ENCODE assay signal across 15 cellular contexts in genomic region chr11:127126956-127127355, GRCh38.
DNase-seq lines count a peak whose midpoint lies in the region; ATAC-seq, FAIRE-seq and TF ChIP-seq lines count a peak whose summit lies in the region.
"Had no signal": no experiment of that assay in that cellular context is flagged by ENCODE, and none has a peak within 500 bp of the region (broad histone marks: within the 10 kb centered on the region; RNA-seq: fewer than 3 reads in every experiment).

No MANE protein-coding gene starts in this region.

- H3K56ac ChIP-seq in H9 (ENCODE audit: insufficient read length, low read depth, low read length), result no peak overlapping the region

- no CpG with 5 or more reads among the region's 3 CpGs for WGBS in H9 (ENCODE audit: extremely low coverage, insufficient read length, low lambda C conversion rate)
- WGBS in esophagus muscularis mucosa, result 47% methylated on average over 3 of the region's 3 CpGs
- 47 to 54% methylated on average over 3 of the region's 3 CpGs for WGBS in aorta, 2 donors

- H3K27ac ChIP-seq in H9 (ENCODE audit: insufficient read length, low read depth, low read length) (no peak overlapping the region), esophagus muscularis mucosa (replicated peaks in 1 of 4) (no peak overlapping the region), aorta (ENCODE audit: low read depth in 1 of 2, low read length in 2 of 2) (no peak overlapping the region)
- H3K27ac ChIP-seq: BLaER1 had no signal

- H3K23me2 ChIP-seq in H9 (ENCODE audit: insufficient read length, low read depth, low read length, poor library complexity, severe bottlenecking), result no peaks in the 10 kb centered on the region

- H4K8ac ChIP-seq in H9 (replicated peaks; ENCODE audit: insufficient read length, low read depth, low read length), result no peak overlapping the region

- no peak overlapping the region for H2BK120ac ChIP-seq in H9 (ENCODE audit: low read depth, low read length, poor library complexity, severe bottlenecking)

- H3K79me2 ChIP-seq in H9 (ENCODE audit: insufficient read depth, low read length), result no peaks in the 10 kb centered on the region

- H3K27ac Mint-ChIP-seq in H9, result peak overlapping the region in 2 of 3 experiments; percentile 53 to 56; a peak in 1 of 7 replicates
- H3K27ac Mint-ChIP-seq in activated CD4-positive, alpha-beta T cell treated with anti-CD3 and anti-CD28 coated beads, Interleukin-2, amount 10 ng/mL, durations not matched to agents 24 days and 14 days, result no peak overlapping the region
- H3K27ac Mint-ChIP-seq: CD8-positive, alpha-beta memory T cell had no signal

- H3K4me1 ChIP-seq in H9 (ENCODE audit: insufficient read depth, low read length) (peaks cover 2% of the 10 kb centered on the region; the same call in 1 of the 2 replicates), esophagus muscularis mucosa (no peaks in the 10 kb centered on the region), aorta (ENCODE audit: control insufficient read depth in 1 of 2, insufficient read depth in 2 of 2, low read length in 2 of 2) (no peaks in the 10 kb centered on the region)
- H3K4me1 ChIP-seq: BLaER1, HAP-1 had no signal

- peaks cover 13 to 15% of the 10 kb centered on the region in 2 experiments for H3K4me1 Mint-ChIP-seq in H9
- H3K4me1 Mint-ChIP-seq in activated CD4-positive, alpha-beta T cell treated with anti-CD3 and anti-CD28 coated beads, Interleukin-2, amount 10 ng/mL, durations not matched to agents 24 days and 14 days, result no peaks in the 10 kb centered on the region
- H3K4me1 Mint-ChIP-seq: CD8-positive, alpha-beta memory T cell had no signal

- H2BK20ac ChIP-seq in H9 (ENCODE audit: low read depth, low read length, poor library complexity, severe bottlenecking), result no peak overlapping the region

- H3K18ac ChIP-seq in H9 (ENCODE audit: insufficient read length, low read depth, low read length), result no peak overlapping the region

- no peak overlapping the region for H2BK12ac ChIP-seq in H9 (ENCODE audit: insufficient read length, low read depth, low read length)

- no peak for TF ChIP-seq EP300 in esophagus muscularis mucosa (IDR thresholded peaks at IDR 0.05)

- FAIRE-seq in GM19239 (lab: Jason Lieb, UNC), result no peak
- FAIRE-seq: GM12878, HTR-8/SVneo had no signal

- H3K9me3 ChIP-seq in H9 (ENCODE audit: control insufficient read depth, low read depth, low read length), result no peaks in the 10 kb centered on the region
- H3K9me3 ChIP-seq in esophagus muscularis mucosa, result no peaks in the 10 kb centered on the region
- H3K9me3 ChIP-seq in aorta (ENCODE audit: control insufficient read depth, low read length), result no peaks in the 10 kb centered on the region
- H3K9me3 ChIP-seq: BLaER1, HAP-1 had no signal

- no peak overlapping the region for H3T11ph ChIP-seq in H9 (ENCODE audit: low read length)

- no peak overlapping the region for H2BK15ac ChIP-seq in H9 (ENCODE audit: low read depth, low read length)

- H3K4me3 Mint-ChIP-seq in H9, result no peak overlapping the region
- no peak overlapping the region for H3K4me3 Mint-ChIP-seq in activated CD4-positive, alpha-beta T cell treated with anti-CD3 and anti-CD28 coated beads, Interleukin-2, amount 10 ng/mL, durations not matched to agents 24 days and 14 days
- H3K4me3 Mint-ChIP-seq: CD8-positive, alpha-beta memory T cell had no signal

- DNase-seq in ELF-1 (ENCODE audit: low read depth, low spot score) (peak; percentile 72), H9 (no peak), RPMI7951 (ENCODE audit: low read depth) (peak; percentile 21), esophagus muscularis mucosa (ENCODE audit: extremely low spot score) (peak; percentile 75), aorta (no peak), GM19239 (ENCODE audit: insufficient read length, low spot score) (no peak), NCI-H187 treated with DMSO at 0.1 percent for 48 hours (lab: John Stamatoyannopoulos, UW) (no peak)
- DNase-seq in activated CD4-positive, alpha-beta T cell treated with anti-CD3 and anti-CD28 coated beads, Interleukin-2, amount 10 ng/mL, durations not matched to agents 24 days and 14 days, result no peak
- DNase-seq: 8988T; AML-193; CD8-positive, alpha-beta memory T cell had no signal

- H3K4me3 ChIP-seq in esophagus muscularis mucosa, result no peak overlapping the region
- no peak overlapping the region for H3K4me3 ChIP-seq in aorta (ENCODE audit: low read length in 2 of 2)
- H3K4me3 ChIP-seq: BLaER1, GM12878, HAP-1 had no signal

- peaks cover 0 to 2% (median 0%) of the 10 kb centered on the region in 3 experiments; a peak in 1 of 7 replicates for H3K36me3 Mint-ChIP-seq in H9 (ENCODE audit: insufficient read depth in 1 of 3, low read depth in 3 of 3)
- H3K36me3 Mint-ChIP-seq in activated CD4-positive, alpha-beta T cell treated with anti-CD3 and anti-CD28 coated beads, Interleukin-2, amount 10 ng/mL, durations not matched to agents 24 days and 14 days (ENCODE audit: low read depth), result no peaks in the 10 kb centered on the region
- H3K36me3 Mint-ChIP-seq: CD8-positive, alpha-beta memory T cell had no signal

- H2AK5ac ChIP-seq in H9 (ENCODE audit: insufficient read length, low read length), result no peak overlapping the region

- H3K27me3 ChIP-seq in H9 (ENCODE audit: insufficient read depth, low read length), result no peaks in the 10 kb centered on the region
- H3K27me3 ChIP-seq in esophagus muscularis mucosa, result peaks cover 0 to under 1% (median 0%) of the 10 kb centered on the region in 4 donors
- H3K27me3 ChIP-seq in aorta (ENCODE audit: control insufficient read depth in 1 of 2, insufficient read depth in 2 of 2, low read length in 1 of 2), result no peaks in the 10 kb centered on the region
- H3K27me3 ChIP-seq: BLaER1 had no signal

- no peak overlapping the region for H3K14ac ChIP-seq in H9 (ENCODE audit: insufficient read depth, low read length)

- H3K9ac ChIP-seq in H9 (ENCODE audit: extremely low read depth, insufficient read length, low read length), result no peak overlapping the region
- H3K9ac ChIP-seq: BLaER1 had no signal

- no peak overlapping the region for H2AFZ ChIP-seq in H9 (ENCODE audit: low read length)

- no peak overlapping the region for H2BK5ac ChIP-seq in H9 (ENCODE audit: insufficient read length, low read length)

- no peaks in the 10 kb centered on the region for H3K9me3 Mint-ChIP-seq in H9
- no peaks in the 10 kb centered on the region for H3K9me3 Mint-ChIP-seq in activated CD4-positive, alpha-beta T cell treated with anti-CD3 and anti-CD28 coated beads, Interleukin-2, amount 10 ng/mL, durations not matched to agents 24 days and 14 days

- no peak overlapping the region for H3K23ac ChIP-seq in H9 (ENCODE audit: insufficient read length, low read depth, low read length)

- H3K27me3 Mint-ChIP-seq in H9 (ENCODE audit: low read depth), result no peaks in the 10 kb centered on the region
- H3K27me3 Mint-ChIP-seq in activated CD4-positive, alpha-beta T cell treated with anti-CD3 and anti-CD28 coated beads, Interleukin-2, amount 10 ng/mL, durations not matched to agents 24 days and 14 days, result no peaks in the 10 kb centered on the region
- H3K27me3 Mint-ChIP-seq: CD8-positive, alpha-beta memory T cell had no signal

- TF ChIP-seq CTCF in H9 (conservative IDR thresholded peaks at IDR 0.05) (no peak), esophagus muscularis mucosa (IDR thresholded peaks at IDR 0.05) (no peak)

- H4K91ac ChIP-seq in H9 (ENCODE audit: insufficient read length, low read depth, low read length), result no peak overlapping the region

- no peaks in the 10 kb centered on the region for H3K79me1 ChIP-seq in H9 (ENCODE audit: insufficient read depth, low read depth, low read length, poor library complexity, severe bottlenecking)

- H3K36me3 ChIP-seq in esophagus muscularis mucosa, result no peaks in the 10 kb centered on the region
- no peaks in the 10 kb centered on the region for H3K36me3 ChIP-seq in aorta (ENCODE audit: control insufficient read depth in 1 of 2, insufficient read depth in 2 of 2, low read length in 1 of 2)
- H3K36me3 ChIP-seq: BLaER1, HAP-1 had no signal

- no peaks in the 10 kb centered on the region for H4K20me1 ChIP-seq in H9 (ENCODE audit: control insufficient read depth, insufficient read depth, insufficient read length)
- H4K20me1 ChIP-seq: BLaER1 had no signal

- ATAC-seq in aorta (ENCODE audit: low FRiP score), result no peak
- ATAC-seq: GM12878 had no signal

- no peak overlapping the region for H4K5ac ChIP-seq in H9 (ENCODE audit: insufficient read length, low read depth, low read length)

- TF ChIP-seq POLR2A in esophagus muscularis mucosa (IDR thresholded peaks at IDR 0.05; ENCODE audit: low read depth), result no peak

- H3K4ac ChIP-seq in H9 (ENCODE audit: low read depth, low read length), result no peak overlapping the region

- H3K4me2 ChIP-seq in H9 (ENCODE audit: insufficient read depth, insufficient read length, low read length), result no peak overlapping the region
- H3K4me2 ChIP-seq: BLaER1 had no signal

- intact Hi-C loops in esophagus muscularis mucosa (cut with DNase I) (no loop called here), aorta (cut with DNase I) (no loop called here)
- intact Hi-C loops in activated CD4-positive, alpha-beta T cell treated with anti-CD3 and anti-CD28 coated beads, Interleukin-2, amount 10 ng/mL, durations not matched to agents 24 days and 14 days (cut with micrococcal nuclease), result no loop called here

Comparison
In these comparisons a context has a peak if more than half of its experiments do, and no peak if none do; other contexts are left out.
1. DNase-seq: peak in ELF-1 (single experiment), RPMI7951 (single experiment) and esophagus muscularis mucosa (single experiment); none in H9 (single experiment), activated CD4-positive, alpha-beta T cell treated with anti-CD3 and anti-CD28 coated beads, Interleukin-2, amount 10 ng/mL, durations not matched to agents 24 days and 14 days (single experiment), aorta (0 of 2), GM19239 (single experiment) and NCI-H187 treated with DMSO at 0.1 percent for 48 hours (single experiment).